ENCODE assay signal across 8 cellular contexts in genomic region chr1:81305997-81306452, GRCh38.
A peak's percentile ranks its signal among the peaks of the same experiment; 100 is the strongest.
DNase-seq lines count a peak whose midpoint lies in the region; ATAC-seq, FAIRE-seq and TF ChIP-seq lines count a peak whose summit lies in the region.

No MANE protein-coding gene starts in this region.

- peak; percentile 40 for DNase-seq in EH (ENCODE audit: low read depth)
- DNase-seq in NCI-H524 treated with DMSO at 0.1 percent for 48 hours (lab: John Stamatoyannopoulos, UW), result peak; percentile 82
- DNase-seq in coronary artery (ENCODE audit: low spot score), result no peak
- no peak for DNase-seq in HepG2 (ENCODE audit: low spot score)
- peak; percentile 15 to 20 for DNase-seq in thyroid gland
- no peak for DNase-seq in NCI-H187 (lab: John Stamatoyannopoulos, UW)

- TF ChIP-seq EP300 in HepG2 (IDR thresholded peaks at IDR 0.05; ENCODE audit: low read depth in 2 of 2, low read length in 2 of 2), result no peak
- TF ChIP-seq EP300 in HepG2 (CRISPR knock-in tag; IDR thresholded peaks at IDR 0.05; ENCODE audit: borderline replicate concordance), result no peak

- peak overlapping the region; percentile 38; the same call in 1 of the 2 replicates for H3K4me2 ChIP-seq in HepG2 (ENCODE audit: low read depth, low read length)

- in situ Hi-C loops in HepG2 (cut with HindIII; ENCODE audit: extremely low pct_ligation_motif_present, low pct_unique_long_range_greater_than_20kb), result no loop called here

- H2AFZ ChIP-seq in HepG2 (ENCODE audit: low read length), result no peak overlapping the region

- no peaks in the 10 kb centered on the region for H3K27me3 ChIP-seq in HepG2 (ENCODE audit: control insufficient read depth in 1 of 2, insufficient read depth in 2 of 2, low read length in 2 of 2)
- no peaks in the 10 kb centered on the region for H3K27me3 ChIP-seq in thyroid gland

- H3K27ac ChIP-seq in coronary artery (no peak overlapping the region), HepG2 (ENCODE audit: extremely low read length, insufficient read depth, low read length) (no peak overlapping the region), thyroid gland (peak overlapping the region in 1 of 3 donors; percentile 15)

- peak overlapping the region; percentile 69 for H3K4me3 ChIP-seq in coronary artery
- no peak overlapping the region for H3K4me3 ChIP-seq in HepG2 (replicated peaks in 1 of 3; ENCODE audit: insufficient read depth in 1 of 3, low read depth in 2 of 3, low read length in 3 of 3)
- peak overlapping the region in 2 of 3 donors; percentile 29 to 42 for H3K4me3 ChIP-seq in thyroid gland (replicated peaks in 1 of 3)

- H3K4me1 ChIP-seq in HepG2 (ENCODE audit: insufficient read depth, low read length) (no peaks in the 10 kb centered on the region), thyroid gland (no peaks in the 10 kb centered on the region)

- TF ChIP-seq CTCF in coronary artery (IDR thresholded peaks at IDR 0.05) (no peak), HepG2 (CRISPR knock-in tag; IDR thresholded peaks at IDR 0.05) (0 out of 2 replicates have a peak, but pooled peaks have one; percentile 15), thyroid gland (IDR thresholded peaks at IDR 0.05) (peak in 4 of 6 experiments; percentile 47 to 84 (median 66))

- TF ChIP-seq POLR2A in HepG2 (IDR thresholded peaks at IDR 0.05; ENCODE audit: insufficient read depth in 1 of 2, low read depth in 2 of 2, low read length in 2 of 2), result no peak
- no peak for TF ChIP-seq POLR2A in thyroid gland (IDR thresholded peaks at IDR 0.05)

- BruUV-seq in HepG2 (replicated peaks; lab: Mats Ljungman, UMichigan), result no TSS peak

- POLR2A ChIA-PET in HepG2 (lab: Yijun Ruan, JAX), result no interaction called here

- CTCF ChIA-PET in HepG2 (lab: Yijun Ruan, JAX; ENCODE audit: low intra/inter-chr PET ratio, low total read pairs), result no interaction called here

- ATAC-seq in HG02981 (IDR thresholded peaks at IDR 0.05; ENCODE audit: unreplicated experiment), result peak; percentile 62
- peak; percentile 55; the same call in 2 of the 3 replicates for ATAC-seq in HepG2
- no peak for ATAC-seq in GM21390 (IDR thresholded peaks at IDR 0.05; ENCODE audit: unreplicated experiment)

- H3K9me3 ChIP-seq in HepG2 (ENCODE audit: low read length), result peaks cover 32% of the 10 kb centered on the region
- no peaks in the 10 kb centered on the region for H3K9me3 ChIP-seq in thyroid gland

- H3K9ac ChIP-seq in HepG2 (ENCODE audit: insufficient read depth, low read depth, low read length), result no peak overlapping the region

- H3K79me2 ChIP-seq in HepG2 (ENCODE audit: insufficient read depth, low read length), result no peaks in the 10 kb centered on the region

- intact Hi-C loops in HepG2 (cut with micrococcal nuclease; ENCODE audit: unreplicated experiment), result no loop called here
- intact Hi-C loops in thyroid gland (cut with DNase I), result loop anchor here (10.0 kb wide), 2 partner anchors 109 to 459 kb away; no protein-coding TSS in a partner anchor

- no peak for FAIRE-seq in HepG2 (lab: Jason Lieb, UNC)

- TF ChIP-seq RAD21 in HepG2 (CRISPR knock-in tag; IDR thresholded peaks at IDR 0.05), result no peak

- WGBS in HepG2 (ENCODE audit: low lambda C conversion rate), result 13% methylated on average over 7 of the region's 7 CpGs
- WGBS in thyroid gland, 2 donors, result 3% methylated on average over 7 of the region's 7 CpGs

- H4K20me1 ChIP-seq in HepG2 (ENCODE audit: insufficient read depth, low read length), result no peaks in the 10 kb centered on the region

- H3K36me3 ChIP-seq in HepG2 (replicated peaks in 1 of 2; ENCODE audit: control insufficient read depth in 1 of 2, insufficient read depth in 2 of 2, low read length in 2 of 2), result no peaks in the 10 kb centered on the region
- no peaks in the 10 kb centered on the region for H3K36me3 ChIP-seq in thyroid gland

TF ChIP-seq in HepG2, 621 proteins besides CTCF, POLR2A, EP300 and RAD21:
- TF ChIP-seq CEBPZ (IDR thresholded peaks at IDR 0.05; ENCODE audit: low read length), result no peak
- no peak for TF ChIP-seq ZNF879 (CRISPR knock-in tag; IDR thresholded peaks at IDR 0.05)
- no peak for TF ChIP-seq ELF4 (CRISPR knock-in tag; IDR thresholded peaks at IDR 0.05; ENCODE audit: borderline replicate concordance)
- TF ChIP-seq STAT6 (CRISPR knock-in tag; IDR thresholded peaks at IDR 0.05; ENCODE audit: borderline replicate concordance), result no peak
- TF ChIP-seq STAG1 (CRISPR knock-in tag; IDR thresholded peaks at IDR 0.05), result peak; percentile 32

Comparison
In these comparisons a context has a peak if more than half of its experiments do, and no peak if none do; other contexts are left out.
1. DNase-seq: peak in EH (single experiment), NCI-H524 treated with DMSO at 0.1 percent for 48 hours (single experiment) and thyroid gland (2 of 2); none in coronary artery (single experiment), HepG2 (single experiment) and NCI-H187 (0 of 2).
2. H3K4me3 ChIP-seq: peak in coronary artery (single experiment) and thyroid gland (2 of 3); none in HepG2 (0 of 3).